Comparison of ENCODE assay signal across 14 cellular contexts in genomic region chr11:65067446-65067845, GRCh38. TPM values are rescaled to one million over a fixed set of nuclear protein-coding genes. Genes with fewer than 3 reads are reported as not detected.
DNase-seq lines count a peak whose midpoint lies in the region; ATAC-seq, FAIRE-seq and TF ChIP-seq lines count a peak whose summit lies in the region.
"Had no signal": no experiment of that assay in that cellular context is flagged by ENCODE, and none has a peak within 500 bp of the region (broad histone marks: within the 10 kb centered on the region; RNA-seq: fewer than 3 reads in every experiment).

No MANE protein-coding gene starts in this region.

- H3K4me1 ChIP-seq in BLaER1 (0 out of 2 replicates have a peak, but pooled peaks cover 6% of the 10 kb centered on the region), HUES64 (ENCODE audit: insufficient read depth, low read length) (peaks cover 17% of the 10 kb centered on the region), iPS-20b (ENCODE audit: insufficient read depth, low read length) (peaks cover 4% of the 10 kb centered on the region; the same call in 1 of the 2 replicates), kidney (ENCODE audit: control insufficient read depth in 1 of 2, insufficient read depth in 1 of 2, low read depth in 1 of 2, low read length in 2 of 2) (no peaks in the 10 kb centered on the region)

- H3K36me3 ChIP-seq in BLaER1: no peaks in the 10 kb centered on the region
- H3K36me3 ChIP-seq in HUES64 (ENCODE audit: insufficient read depth, low read length): no peaks in the 10 kb centered on the region
- no peaks in the 10 kb centered on the region for H3K36me3 ChIP-seq in iPS-20b (ENCODE audit: insufficient read depth, low read depth, low read length)
- H3K36me3 ChIP-seq in kidney (ENCODE audit: control insufficient read depth in 1 of 2, insufficient read depth in 2 of 2, low read length in 2 of 2): no peaks in the 10 kb centered on the region

- H3K9me3 ChIP-seq in BLaER1 (no peaks in the 10 kb centered on the region), HUES64 (ENCODE audit: insufficient read depth, low read depth, low read length) (no peaks in the 10 kb centered on the region), iPS-20b (ENCODE audit: insufficient read depth, low read depth, low read length) (no peaks in the 10 kb centered on the region), kidney (ENCODE audit: control insufficient read depth in 1 of 2, low read length in 2 of 2) (no peaks in the 10 kb centered on the region)

- no peaks in the 10 kb centered on the region for H3K27me3 ChIP-seq in BLaER1
- no peaks in the 10 kb centered on the region for H3K27me3 ChIP-seq in HUES64 (ENCODE audit: insufficient read depth, low read length)
- H3K27me3 ChIP-seq in iPS-20b (ENCODE audit: insufficient read depth, low read length): no peaks in the 10 kb centered on the region

- FAIRE-seq in kidney (lab: Jason Lieb, UNC): no peak
- FAIRE-seq: GM18507 had no signal

- peak overlapping the region; percentile 12 for H3K27ac ChIP-seq in BLaER1
- H3K27ac ChIP-seq in HUES64 (ENCODE audit: low read depth, low read length): peak overlapping the region; percentile 14
- no peak overlapping the region for H3K27ac ChIP-seq in iPS-20b (ENCODE audit: low read length)
- no peak overlapping the region for H3K27ac ChIP-seq in kidney (ENCODE audit: low read depth in 2 of 2, low read length in 2 of 2)

- H4K20me1 ChIP-seq in BLaER1: no peaks in the 10 kb centered on the region

- 86% methylated on average over 10 of the region's 10 CpGs for WGBS in HUES64

- H3K4me2 ChIP-seq in BLaER1: no peak overlapping the region

- no peak overlapping the region for H3K9ac ChIP-seq in BLaER1
- no peak overlapping the region for H3K9ac ChIP-seq in HUES64 (ENCODE audit: low read depth, low read length)
- H3K9ac ChIP-seq in iPS-20b (ENCODE audit: low read depth, low read length): peak overlapping the region; percentile 6; the same call in 1 of the 2 replicates
- H3K9ac ChIP-seq in kidney (ENCODE audit: low read length in 2 of 2): no peak overlapping the region

- ATAC-seq in GM21619 (IDR thresholded peaks at IDR 0.05; ENCODE audit: unreplicated experiment): no peak
- ATAC-seq: HCT116 had no signal

- TF ChIP-seq CTCF in GM10266 (IDR thresholded peaks at IDR 0.05; ENCODE audit: control insufficient read depth, insufficient read depth, low read depth, missing control alignments) (no peak), kidney (IDR thresholded peaks at IDR 0.05; ENCODE audit: borderline replicate concordance, extremely low read depth, insufficient read depth) (no peak)

- intact Hi-C loops in kidney (cut with DNase I): no loop called here

- H3K4me3 ChIP-seq in BLaER1 (no peak overlapping the region; the same call in 1 of the 2 replicates), HUES64 (ENCODE audit: low read length) (no peak overlapping the region), iPS-20b (ENCODE audit: low read length) (no peak overlapping the region), kidney (ENCODE audit: low read length in 2 of 2) (no peak overlapping the region)

- DNase-seq in GM10266 (ENCODE audit: extremely low spot score) (peak; percentile 50), kidney (no peak)
- no peak for DNase-seq in stimulated activated CD4-positive, alpha-beta T cell treated with anti-CD3 and anti-CD28 coated beads, Interleukin-4, amount 100 ng/mL, for 24 hours
- DNase-seq: NCI-H1105 treated with DMSO at 0.1 percent for 48 hours, NCI-H446 treated with DMSO at 0.1 percent for 48 hours, NCI-H748 treated with DMSO at 0.1 percent for 48 hours had no signal

RNA-seq across cellular contexts. Expression of gene NAALADL1, which starts 9.1 kb away (rescaled TPM):
- polyA plus RNA-seq in HUES64 (2013, experiment 1 of 2): 0.35 TPM
- 1.3 TPM for polyA plus RNA-seq in HUES64 (2013, experiment 2 of 2)
- total RNA-seq in kidney: 9.4 TPM
- 17.1 TPM for polyA plus RNA-seq in kidney (ENCODE audit: insufficient read depth, low read depth, low replicate concordance)
- total RNA-seq: A673, HT1080 had no signal

RNA-seq across cellular contexts. Expression of gene CDCA5, which starts 16.4 kb away (rescaled TPM):
- 65.8 TPM for polyA plus RNA-seq in HUES64 (2013, experiment 1 of 2)
- polyA plus RNA-seq in HUES64 (2013, experiment 2 of 2): 60.2 TPM
- 1.4 TPM for total RNA-seq in kidney
- polyA plus RNA-seq in kidney (ENCODE audit: insufficient read depth, low read depth, low replicate concordance): 0.43 TPM

RNA-seq across cellular contexts. Expression of gene ZFPL1, which starts 16.6 kb away (rescaled TPM):
- 23.3 TPM for polyA plus RNA-seq in HUES64 (2013, experiment 1 of 2)
- polyA plus RNA-seq in HUES64 (2013, experiment 2 of 2): 30.1 TPM
- 31.4 TPM for total RNA-seq in kidney
- 43.1 TPM for polyA plus RNA-seq in kidney (ENCODE audit: insufficient read depth, low read depth, low replicate concordance)

RNA-seq across cellular contexts. Expression of gene SAC3D1, which starts 26.4 kb away (rescaled TPM):
- 16.9 TPM for polyA plus RNA-seq in HUES64 (2013, experiment 1 of 2)
- 16.3 TPM for polyA plus RNA-seq in HUES64 (2013, experiment 2 of 2)
- 6.8 TPM for total RNA-seq in kidney
- 13.4 TPM for polyA plus RNA-seq in kidney (ENCODE audit: insufficient read depth, low read depth, low replicate concordance)

RNA-seq across cellular contexts. Expression of gene VPS51, which starts 28.6 kb away (rescaled TPM):
- 65.5 TPM for polyA plus RNA-seq in HUES64 (2013, experiment 1 of 2)
- polyA plus RNA-seq in HUES64 (2013, experiment 2 of 2): 55.0 TPM
- total RNA-seq in kidney: 110 TPM
- 98.3 TPM for polyA plus RNA-seq in kidney (ENCODE audit: insufficient read depth, low read depth, low replicate concordance)

Comparison
In these comparisons a context has a peak if more than half of its experiments do, and no peak if none do; other contexts are left out.
1. H3K27ac ChIP-seq: peak in BLaER1 (single experiment) and HUES64 (single experiment); none in iPS-20b (single experiment) and kidney (0 of 2).